Comparison of ENCODE assay signal across 18 cellular contexts in genomic region chr1:218112862-218113261, GRCh38.
"Had no signal": no experiment of that assay in that cellular context is flagged by ENCODE, and none has a peak within 500 bp of the region (broad histone marks: within the 10 kb centered on the region; RNA-seq: fewer than 3 reads in every experiment).

No MANE protein-coding gene starts in this region.

- H3K27ac ChIP-seq: epithelial cell of prostate, esophagus squamous epithelium, foreskin keratinocyte, neutrophil, psoas muscle, testis, tibial nerve, upper lobe of right lung, vagina had no signal

- H3K36me3 ChIP-seq: esophagus squamous epithelium, neutrophil, tibial nerve, upper lobe of right lung, vagina had no signal

- H3K9me3 ChIP-seq: esophagus squamous epithelium, neutrophil, psoas muscle, testis, tibial nerve, upper lobe of right lung, vagina had no signal

- H3K27me3 ChIP-seq: esophagus squamous epithelium, foreskin keratinocyte, neutrophil, testis, tibial nerve, upper lobe of right lung, vagina had no signal

- H3K4me3 ChIP-seq: esophagus squamous epithelium, psoas muscle, testis, tibial nerve, upper lobe of right lung, vagina had no signal

- H3K4me1 ChIP-seq: esophagus squamous epithelium, foreskin keratinocyte, psoas muscle, testis, tibial nerve, upper lobe of right lung, vagina had no signal

- DNase-seq: effector memory CD8-positive, alpha-beta T cell; esophagus squamous epithelium; foreskin keratinocyte; mesendoderm; naive B cell; nephron progenitor cell; psoas muscle; stimulated activated CD4-positive, alpha-beta T cell treated with anti-CD3 and anti-CD28 coated beads, Interleukin-2, amount 100 ng/mL, for 24 hours; stimulated activated CD4-positive, alpha-beta T cell treated with anti-CD3 and anti-CD28 coated beads, Interleukin-4, amount 100 ng/mL, for 4 hours; stimulated activated naive B cell treated with anti-CD40 and anti-IgM and Interleukin-4, amounts not matched to agents 10 μg/mL and 1 μg/mL and 100 μg/mL, for 72 hours; stimulated activated naive CD8-positive, alpha-beta T cell treated with anti-CD3 and anti-CD28 coated beads, Interleukin-15, amount 100 ng/mL, for 72 hours; testis; upper lobe of right lung had no signal

- ATAC-seq: effector memory CD8-positive, alpha-beta T cell; foreskin keratinocyte; psoas muscle; sciatic nerve; stimulated activated naive B cell treated with anti-CD40 and anti-IgM and Interleukin-4, amounts not matched to agents 10 μg/mL and 1 μg/mL and 100 μg/mL, for 72 hours; stimulated activated naive CD8-positive, alpha-beta T cell treated with anti-CD3 and anti-CD28 coated beads, Interleukin-15, amount 100 ng/mL, for 72 hours; upper lobe of right lung had no signal
